In the genomic region with DNA sequence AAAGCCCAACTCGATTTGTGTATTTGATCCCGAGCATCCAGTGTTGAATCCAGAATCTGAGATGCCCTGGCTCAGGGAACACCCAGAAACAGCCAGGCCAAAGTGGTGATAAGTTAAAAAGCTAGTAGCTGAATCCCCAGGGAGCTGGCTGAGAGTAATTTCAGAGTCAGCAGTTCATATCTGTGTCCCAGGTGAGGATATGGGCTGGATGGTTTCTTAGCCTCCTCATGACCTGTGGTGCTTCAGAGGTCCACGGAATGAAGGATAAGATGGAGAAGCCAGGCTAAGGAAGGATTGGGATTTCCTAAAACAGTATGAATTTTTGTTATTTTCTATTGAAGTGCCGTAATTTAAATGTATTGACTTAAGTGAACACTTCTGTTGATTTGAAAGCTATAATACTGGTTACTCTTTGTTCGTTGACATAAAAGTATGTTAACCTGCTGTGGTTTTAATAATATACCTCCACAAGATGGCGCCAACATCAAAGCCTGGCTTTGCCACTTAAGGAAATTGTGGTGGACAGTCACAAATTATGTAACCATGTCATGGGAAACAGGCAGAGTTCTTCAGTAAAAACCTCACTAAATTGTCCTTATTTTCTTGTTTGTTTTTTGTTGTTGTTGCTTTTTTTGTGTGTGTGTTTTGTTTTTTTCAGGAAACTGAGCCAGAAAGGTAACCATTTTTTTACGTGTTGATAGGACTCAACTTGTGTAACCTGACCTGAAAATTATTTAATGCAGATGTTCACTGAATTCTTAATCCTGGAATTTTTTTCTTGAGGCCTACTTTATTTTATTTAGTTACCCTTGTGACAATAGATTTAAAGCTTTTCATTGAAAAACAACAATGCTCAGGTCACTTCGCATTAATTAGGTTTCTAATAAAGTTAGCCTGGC, we compare ENCODE assay signal across 8 cellular contexts. TPM values are rescaled to one million over a fixed set of nuclear protein-coding genes. Genes with fewer than 3 reads are reported as not detected.
DNase-seq lines count a peak whose midpoint lies in the region; ATAC-seq and TF ChIP-seq lines count a peak whose summit lies in the region.

No MANE protein-coding gene starts in this region.

- no peak overlapping the region for H3K4me3 ChIP-seq in NT2/D1 (ENCODE audit: insufficient read length, low read depth)
- H3K4me3 ChIP-seq in parathyroid adenoma (ENCODE audit: low read depth, low read length) = no peak overlapping the region

- no peak overlapping the region for H3K9ac ChIP-seq in NT2/D1 (ENCODE audit: insufficient read length, low read depth)
- no peak overlapping the region for H3K9ac ChIP-seq in parathyroid adenoma

- no peak overlapping the region for H3K4me2 ChIP-seq in parathyroid adenoma (ENCODE audit: low read length)

- H3K27me3 ChIP-seq in NT2/D1 (ENCODE audit: insufficient read depth, insufficient read length) (no peaks in the 10 kb centered on the region), parathyroid adenoma (ENCODE audit: control insufficient read depth, insufficient read depth, low read length) (no peaks in the 10 kb centered on the region)

- H3K9me3 ChIP-seq in NT2/D1 (ENCODE audit: insufficient read depth, low read length) (peaks cover 10% of the 10 kb centered on the region), parathyroid adenoma (ENCODE audit: control insufficient read depth, low read length) (no peaks in the 10 kb centered on the region)

- intact Hi-C loops in activated T-helper 2 cell treated with anti-CD3 and anti-CD28 coated beads, Interferon-gamma antibody, Interleukin-2, Interleukin-4, amounts not matched to agents 10 μg/mL and 5 μg/mL and 100 μg/mL, durations not matched to agents 14 hours and 24 hours and 36 hours (cut with micrococcal nuclease) = loop anchor here (1.0 to 5.0 kb wide), 9 partner anchors 103 to 638 kb away; no protein-coding TSS in a partner anchor

- H3K36me3 ChIP-seq in NT2/D1 (ENCODE audit: insufficient read depth, insufficient read length, low read length) (peaks cover 87% of the 10 kb centered on the region), parathyroid adenoma (ENCODE audit: control insufficient read depth, insufficient read depth, low read length) (no peaks in the 10 kb centered on the region)

- no peaks in the 10 kb centered on the region for H3K79me2 ChIP-seq in parathyroid adenoma

- TF ChIP-seq CTCF in parathyroid adenoma (IDR thresholded peaks at IDR 0.05) = peak; percentile 76

- H2AFZ ChIP-seq in parathyroid adenoma = no peak overlapping the region

- no peaks in the 10 kb centered on the region for H3K27me3 Mint-ChIP-seq in activated T-helper 2 cell treated with anti-CD3 and anti-CD28 coated beads, Interferon-gamma antibody, Interleukin-2, Interleukin-4, amounts not matched to agents 10 μg/mL and 5 μg/mL and 100 μg/mL, durations not matched to agents 14 hours and 24 hours and 36 hours (ENCODE audit: low read depth)

- DNase-seq in CD1c-positive myeloid dendritic cell (ENCODE audit: extremely low spot score) (peak; percentile 90), HT-29 (ENCODE audit: low spot score) (peak; percentile 87), NT2/D1 (ENCODE audit: low read depth, low spot score) (peak; percentile 38), foreskin melanocyte (peak; percentile 64)
- DNase-seq in activated T-helper 2 cell treated with anti-CD3 and anti-CD28 coated beads, Interferon-gamma antibody, Interleukin-2, Interleukin-4, amounts not matched to agents 10 μg/mL and 5 μg/mL and 100 μg/mL, durations not matched to agents 14 hours and 24 hours and 36 hours (ENCODE audit: low spot score) = peak; percentile 38

- H3K4me3 Mint-ChIP-seq in activated T-helper 2 cell treated with anti-CD3 and anti-CD28 coated beads, Interferon-gamma antibody, Interleukin-2, Interleukin-4, amounts not matched to agents 10 μg/mL and 5 μg/mL and 100 μg/mL, durations not matched to agents 14 hours and 24 hours and 36 hours (ENCODE audit: low read depth) = no peak overlapping the region

- ATAC-seq in GM19035 (IDR thresholded peaks at IDR 0.05; ENCODE audit: unreplicated experiment) (peak; percentile 52), GM19328 (IDR thresholded peaks at IDR 0.05; ENCODE audit: unreplicated experiment) (no peak)

- no peak overlapping the region for H3K27ac Mint-ChIP-seq in activated T-helper 2 cell treated with anti-CD3 and anti-CD28 coated beads, Interferon-gamma antibody, Interleukin-2, Interleukin-4, amounts not matched to agents 10 μg/mL and 5 μg/mL and 100 μg/mL, durations not matched to agents 14 hours and 24 hours and 36 hours

- H3K27ac ChIP-seq in parathyroid adenoma = no peak overlapping the region

- H3K4me1 ChIP-seq in NT2/D1 (ENCODE audit: insufficient read depth, insufficient read length) = peaks cover 2% of the 10 kb centered on the region
- no peaks in the 10 kb centered on the region for H3K4me1 ChIP-seq in parathyroid adenoma

- H3K4me1 Mint-ChIP-seq in activated T-helper 2 cell treated with anti-CD3 and anti-CD28 coated beads, Interferon-gamma antibody, Interleukin-2, Interleukin-4, amounts not matched to agents 10 μg/mL and 5 μg/mL and 100 μg/mL, durations not matched to agents 14 hours and 24 hours and 36 hours (ENCODE audit: low read depth) = peaks cover 37% of the 10 kb centered on the region

- H3K36me3 Mint-ChIP-seq in activated T-helper 2 cell treated with anti-CD3 and anti-CD28 coated beads, Interferon-gamma antibody, Interleukin-2, Interleukin-4, amounts not matched to agents 10 μg/mL and 5 μg/mL and 100 μg/mL, durations not matched to agents 14 hours and 24 hours and 36 hours (ENCODE audit: low read depth) = peaks cover 71% of the 10 kb centered on the region

- H3K9me3 Mint-ChIP-seq in activated T-helper 2 cell treated with anti-CD3 and anti-CD28 coated beads, Interferon-gamma antibody, Interleukin-2, Interleukin-4, amounts not matched to agents 10 μg/mL and 5 μg/mL and 100 μg/mL, durations not matched to agents 14 hours and 24 hours and 36 hours = no peaks in the 10 kb centered on the region

RNA-seq across cellular contexts. Expression of gene MTAP, which starts 11.4 kb away (rescaled TPM):
- 61.9 and 63.5 TPM in 2 replicates for total RNA-seq in HT-29 (2014; rRNA removed; shearing (Covaris generic))
- 66.6 and 79.9 TPM in 2 replicates for total RNA-seq in activated T-helper 2 cell treated with anti-CD3 and anti-CD28 coated beads, Interferon-gamma antibody, Interleukin-2, Interleukin-4, amounts not matched to agents 10 μg/mL and 5 μg/mL and 100 μg/mL, durations not matched to agents 14 hours and 24 hours and 36 hours

Comparison
In these comparisons a context has a peak if more than half of its experiments do, and no peak if none do; other contexts are left out.
1. DNase-seq: peak in every context shown above with its lines; median percentile 90 in CD1c-positive myeloid dendritic cell; 87 in HT-29; 64 in foreskin melanocyte; 38 in NT2/D1; 38 in activated T-helper 2 cell treated with anti-CD3 and anti-CD28 coated beads, Interferon-gamma antibody, Interleukin-2, Interleukin-4, amounts not matched to agents 10 μg/mL and 5 μg/mL and 100 μg/mL, durations not matched to agents 14 hours and 24 hours and 36 hours.